19 cellular contexts compared by ENCODE assay signal in the genomic region with DNA sequence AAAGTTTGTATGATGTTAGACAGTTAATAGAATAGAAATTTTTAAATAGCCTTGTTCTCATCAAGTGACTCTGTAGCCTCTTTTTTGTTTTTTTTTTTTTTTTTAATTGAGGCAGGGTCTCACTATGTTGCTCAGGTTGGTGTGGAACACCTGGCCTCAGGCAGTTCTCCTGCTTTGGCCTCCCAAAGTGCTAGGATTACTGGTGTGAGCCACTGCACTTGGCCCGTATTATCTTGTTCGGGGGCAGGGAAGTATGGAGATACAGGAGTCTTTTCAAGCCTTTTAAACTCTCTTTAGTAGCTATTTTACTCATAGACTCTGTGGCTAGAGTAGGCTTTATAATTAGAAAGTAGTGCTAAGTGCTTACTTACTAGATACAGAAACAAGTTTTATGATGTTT. TPM values are rescaled to one million over a fixed set of nuclear protein-coding genes. Genes with fewer than 3 reads are reported as not detected.
DNase-seq lines count a peak whose midpoint lies in the region; ATAC-seq, FAIRE-seq and TF ChIP-seq lines count a peak whose summit lies in the region.
"Had no signal": no experiment of that assay in that cellular context is flagged by ENCODE, and none has a peak within 500 bp of the region (broad histone marks: within the 10 kb centered on the region; RNA-seq: fewer than 3 reads in every experiment).

No MANE protein-coding gene starts in this region.

- 0 out of 2 replicates have a peak, but pooled peaks cover 5% of the 10 kb centered on the region for H3F3A ChIP-seq in DOHH2 (ENCODE audit: control insufficient read depth, insufficient read depth)
- H3F3A ChIP-seq in GM23338 (replicated peaks; ENCODE audit: low read depth) = no peaks in the 10 kb centered on the region

- SMC1A ChIA-PET in GM12878 (lab: Charles Lee; ENCODE audit: uncharacterized antibody, unreplicated experiment) = interaction anchor here (0.6 to 2.1 kb wide), 5 partner anchors 9 to 51 kb away, joined by 3 to 10 read pairs (median 3); no protein-coding TSS in a partner anchor

- no peak for TF ChIP-seq POLR2A in GM12878 (IDR thresholded peaks at IDR 0.05; ENCODE audit: low read depth, low read length)
- no peak for TF ChIP-seq POLR2A in gastroesophageal sphincter (IDR thresholded peaks at IDR 0.05)

- no peaks in the 10 kb centered on the region for H3K9me3 ChIP-seq in DOHH2 (ENCODE audit: control insufficient read depth, insufficient read depth, low read length)
- H3K9me3 ChIP-seq in GM12878 (replicated peaks; ENCODE audit: control insufficient read depth, insufficient read depth, low read length) = no peaks in the 10 kb centered on the region; the same call in 2 of the 3 replicates
- no peaks in the 10 kb centered on the region for H3K9me3 ChIP-seq in gastroesophageal sphincter
- H3K9me3 ChIP-seq: MG63, mucosa of descending colon, ovary, tibial artery had no signal

- no peaks in the 10 kb centered on the region for H3K27me3 ChIP-seq in DOHH2 (ENCODE audit: control insufficient read depth, low read length)
- no peaks in the 10 kb centered on the region for H3K27me3 ChIP-seq in GM23338 (ENCODE audit: insufficient read depth)
- H3K27me3 ChIP-seq in GM12878 (replicated peaks in 1 of 2; ENCODE audit: control insufficient read depth in 2 of 2, insufficient read depth in 2 of 2, low read length in 1 of 2) = no peaks in the 10 kb centered on the region
- H3K27me3 ChIP-seq in gastroesophageal sphincter = no peaks in the 10 kb centered on the region
- H3K27me3 ChIP-seq: hepatocyte, MG63, ovary, tibial artery had no signal

- H3K4me3 Mint-ChIP-seq in GM23338 (no peak overlapping the region), mesothelial cell of epicardium (no peak overlapping the region)
- H3K4me3 Mint-ChIP-seq: B cell had no signal

- intact Hi-C loops in GM12878 (cut with micrococcal nuclease; ENCODE audit: unreplicated experiment) = no loop called here

- no peak for FAIRE-seq in GM12878 (lab: Jason Lieb, UNC)
- FAIRE-seq: D721Med, small intestine had no signal

- H3K4me2 ChIP-seq in DOHH2 (ENCODE audit: low read length) = peak overlapping the region; percentile 38; the same call in 1 of the 2 replicates
- H3K4me2 ChIP-seq in GM23338 = peak overlapping the region; percentile 35
- peak overlapping the region; percentile 62; the same call in 1 of the 2 replicates for H3K4me2 ChIP-seq in GM12878 (ENCODE audit: control insufficient read depth, insufficient read depth)
- H3K4me2 ChIP-seq: hepatocyte had no signal

- H2AFZ ChIP-seq in GM23338 (no peak overlapping the region), GM12878 (ENCODE audit: control insufficient read depth, low read depth, low read length) (no peak overlapping the region)
- H2AFZ ChIP-seq: hepatocyte had no signal

- H3K36me3 Mint-ChIP-seq in GM23338 (ENCODE audit: low read depth) = peaks cover 4% of the 10 kb centered on the region; the same call in 1 of the 3 replicates
- H3K36me3 Mint-ChIP-seq in mesothelial cell of epicardium = peaks cover 16% of the 10 kb centered on the region

- no peak for TF ChIP-seq RAD21 in GM12878 (IDR thresholded peaks at IDR 0.05; ENCODE audit: insufficient read depth, low read depth, low read length)

- peaks cover 12% of the 10 kb centered on the region for H3K36me3 ChIP-seq in DOHH2 (ENCODE audit: control insufficient read depth, low read length)
- H3K36me3 ChIP-seq in GM23338 (ENCODE audit: insufficient read depth) = no peaks in the 10 kb centered on the region
- H3K36me3 ChIP-seq in GM12878 (ENCODE audit: control insufficient read depth in 2 of 2, insufficient read depth in 2 of 2, low read length in 1 of 2) = no peaks in the 10 kb centered on the region; a peak in 1 of 4 replicates
- H3K36me3 ChIP-seq in gastroesophageal sphincter = peaks cover 0 to 9% of the 10 kb centered on the region in 2 donors
- H3K36me3 ChIP-seq: MG63, ovary had no signal

- H3K27me3 Mint-ChIP-seq in GM23338 (ENCODE audit: insufficient read depth, low read depth, poor library complexity) (no peaks in the 10 kb centered on the region), mesothelial cell of epicardium (ENCODE audit: low read depth) (no peaks in the 10 kb centered on the region)
- H3K27me3 Mint-ChIP-seq: B cell had no signal

- peak; percentile 14 for DNase-seq in GM23338 (ENCODE audit: low spot score)
- DNase-seq in GM12878 (ENCODE audit: low read depth, low spot score) = no peak
- DNase-seq in mesothelial cell of epicardium (ENCODE audit: low spot score in 2 of 2, unreplicated experiment in 2 of 2) = no peak
- DNase-seq: activated naive CD4-positive, alpha-beta T cell; MG63; mucosa of descending colon; NCI-H2081 treated with DMSO at 0.1 percent for 48 hours; NCI-H748 treated with DMSO at 0.1 percent for 48 hours; ovary; tibial artery; WERI-Rb-1 had no signal

- CTCF ChIA-PET in GM12878 (lab: Yijun Ruan, JAX) = interaction anchor here (4.4 kb wide), 1 partner anchor 31 kb away, joined by 20 read pairs; a partner anchor contains a TSS

- no peaks in the 10 kb centered on the region for H3K9me3 Mint-ChIP-seq in GM23338
- no peaks in the 10 kb centered on the region for H3K9me3 Mint-ChIP-seq in mesothelial cell of epicardium

- H3K4me1 ChIP-seq in DOHH2 (ENCODE audit: control insufficient read depth, low read length) = peaks cover 26% of the 10 kb centered on the region
- peaks cover 19% of the 10 kb centered on the region for H3K4me1 ChIP-seq in GM23338 (ENCODE audit: insufficient read depth)
- H3K4me1 ChIP-seq in GM12878 (ENCODE audit: control insufficient read depth, insufficient read depth, low read length) = peaks cover 39% of the 10 kb centered on the region
- H3K4me1 ChIP-seq in gastroesophageal sphincter = peaks cover 0 to 62% (median 4%) of the 10 kb centered on the region in 3 donors

- in situ Hi-C loops in GM12878 (cut with MboI) = no loop called here

- peaks cover 83% of the 10 kb centered on the region for H3K79me2 ChIP-seq in DOHH2 (ENCODE audit: control insufficient read depth, low read length)
- peaks cover 51% of the 10 kb centered on the region for H3K79me2 ChIP-seq in GM23338 (replicated peaks; ENCODE audit: insufficient read depth)
- peaks cover 27% of the 10 kb centered on the region for H3K79me2 ChIP-seq in GM12878 (ENCODE audit: control insufficient read depth, insufficient read depth, low read length)

- H3K27ac Mint-ChIP-seq in GM23338 (peak overlapping the region; percentile 51; the same call in 1 of the 2 replicates), mesothelial cell of epicardium (peak overlapping the region; percentile 65)
- H3K27ac Mint-ChIP-seq: B cell had no signal

- no peak overlapping the region for H3K9ac ChIP-seq in GM12878 (ENCODE audit: control insufficient read depth, insufficient read depth, low read length)

- RAD21 ChIA-PET in GM12878 (lab: Charles Lee; ENCODE audit: unreplicated experiment) = interaction anchor here (0.7 to 2.2 kb wide), 5 partner anchors 21 to 234 kb away, joined by 4 to 5 read pairs (median 4); no protein-coding TSS in a partner anchor

- H3K4me3 ChIP-seq in DOHH2 (ENCODE audit: low read length) = no peak overlapping the region
- no peak overlapping the region for H3K4me3 ChIP-seq in GM23338
- H3K4me3 ChIP-seq in GM12878 = 0 out of 2 replicates have a peak overlapping the region, but pooled peaks have one; percentile 29
- H3K4me3 ChIP-seq in gastroesophageal sphincter = no peak overlapping the region
- H3K4me3 ChIP-seq: hepatocyte, MG63, mucosa of descending colon, ovary, tibial artery had no signal

- H3K9me2 ChIP-seq in DOHH2 (replicated peaks; ENCODE audit: control insufficient read depth, low read length) (no peaks in the 10 kb centered on the region), GM23338 (ENCODE audit: insufficient read depth) (no peaks in the 10 kb centered on the region)

- TF ChIP-seq EP300 in GM12878 (IDR thresholded peaks at IDR 0.05; ENCODE audit: borderline replicate concordance in 1 of 2, control insufficient read depth in 1 of 2, low read depth in 2 of 2, low read length in 2 of 2) = no peak
- no peak for TF ChIP-seq EP300 in gastroesophageal sphincter (IDR thresholded peaks at IDR 0.05)

- BruUV-seq in GM12878 (replicated peaks; lab: Mats Ljungman, UMichigan) = no TSS peak

- H3K4me1 Mint-ChIP-seq in GM23338 = peaks cover 35% of the 10 kb centered on the region
- H3K4me1 Mint-ChIP-seq in mesothelial cell of epicardium = peaks cover 46% of the 10 kb centered on the region

- 32% methylated on average over 2 of the region's 2 CpGs for WGBS in GM12878 (ENCODE audit: insufficient coverage, insufficient replicate concordance, low lambda C conversion rate, missing lambda C conversion rate)
- WGBS in gastroesophageal sphincter (ENCODE audit: low coverage in 1 of 2), 2 donors = 83 to 100% methylated on average over 1 of the region's 2 CpGs

- H3K27ac ChIP-seq in DOHH2 (ENCODE audit: low read depth, low read length) (peak overlapping the region; percentile 14; the same call in 1 of the 2 replicates), GM23338 (ENCODE audit: low read depth) (no peak overlapping the region), GM12878 (ENCODE audit: control insufficient read depth, insufficient read depth) (peak overlapping the region; percentile 66), gastroesophageal sphincter (no peak overlapping the region)
- H3K27ac ChIP-seq: ovary, WERI-Rb-1 had no signal

- TF ChIP-seq CTCF in DOHH2 (IDR thresholded peaks at IDR 0.05; ENCODE audit: low read depth, low read length, poor library complexity, severe bottlenecking) (no peak), GM23338 (conservative IDR thresholded peaks at IDR 0.05; ENCODE audit: low read depth in 2 of 2) (no peak), GM12878 (IDR thresholded peaks at IDR 0.05 in 2 of 3, conservative IDR thresholded peaks at IDR 0.05 in 1 of 3; ENCODE audit: control insufficient read depth in 2 of 3, extremely low read depth in 1 of 3, insufficient read depth in 1 of 3, low read depth in 3 of 3, low read length in 3 of 3) (no peak), mesothelial cell of epicardium (IDR thresholded peaks at IDR 0.05; ENCODE audit: unreplicated experiment) (no peak), gastroesophageal sphincter (IDR thresholded peaks at IDR 0.05) (no peak)

- POLR2A ChIA-PET in GM12878 (lab: Charles Lee) = interaction anchor here (0.7 to 1.6 kb wide), 2 partner anchors 30 to 245 kb away, joined by 6 to 7 read pairs; no protein-coding TSS in a partner anchor

- no peaks in the 10 kb centered on the region for H4K20me1 ChIP-seq in DOHH2 (ENCODE audit: control insufficient read depth, insufficient read depth, low read depth, low read length)
- no peaks in the 10 kb centered on the region; the same call in 1 of the 2 replicates for H4K20me1 ChIP-seq in GM23338 (replicated peaks; ENCODE audit: insufficient read depth)
- H4K20me1 ChIP-seq in GM12878 (ENCODE audit: control insufficient read depth, insufficient read depth) = no peaks in the 10 kb centered on the region

- ATAC-seq in GM23338 (peak; percentile 55), GM12878 (peak; percentile 44), gastroesophageal sphincter (no peak), GM19397 (IDR thresholded peaks at IDR 0.05; ENCODE audit: unreplicated experiment) (no peak), GM21529 (IDR thresholded peaks at IDR 0.05; ENCODE audit: unreplicated experiment) (no peak)

RNA-seq across cellular contexts. Expression of a gene that starts 31.1 kb away (rescaled TPM):
- total RNA-seq in GM23338 (2014; rRNA removed; shearing (Covaris generic)) = 12.2 and 13.4 TPM in 2 replicates
- polyA plus RNA-seq in GM23338 (2016; fragmentation: Nextera tagmentation; extraction: Ambion mirVana) (7.0 and 9.4 TPM in 2 replicates), GM12878 (2011; rRNA removed) (22.8 and 30.9 TPM in 2 replicates), GM12878 (2014; fragmentation: Illumina TruSeq; extraction: Trizol) (16.2 and 20.2 TPM in 2 replicates), GM12878 (2014; fragmentation: Nextera tagmentation; extraction: Ambion mirVana) (1 to 10 TPM; 5.6 to 6.8 TPM), GM12878 (2014; rRNA removed) (13.1 and 13.9 TPM in 2 replicates), GM12878 (2016; fragmentation: Nextera tagmentation; extraction: Ambion mirVana) (10 to 100 TPM; 17.6 to 20.0 TPM)
- total RNA-seq in GM12878 (2013; cell fraction: nucleolus; rRNA removed) = 32.9 and 35.1 TPM in 2 replicates
- total RNA-seq in GM12878 (2014; rRNA removed) (17.6 and 20.2 TPM in 2 replicates), GM12878 (2014; rRNA removed; fragmentation: Illumina TruSeq; extraction: Trizol) (19.4 and 20.0 TPM in 2 replicates), GM12878 (2021) (18.3 and 19.5 TPM in 2 replicates), mesothelial cell of epicardium (35.9 to 38.7 TPM (median 38.0 TPM) in 3 replicates), gastroesophageal sphincter (10 to 100 TPM; 18.8 to 32.5 (median 21.8) TPM)
- polyA plus RNA-seq in GM12878 (2011; ENCODE audit: low read depth) = 10.4 TPM
- 16.6 and 18.0 TPM in 2 replicates for polyA plus RNA-seq in GM12878 (2011; cell fraction: cytosol; rRNA removed)
- polyA plus RNA-seq in GM12878 (2011; cell fraction: nucleus; rRNA removed) = 25.1 and 50.8 TPM in 2 replicates
- 12.2 and 15.4 TPM in 2 replicates for polyA plus RNA-seq in GM12878 (2012)
- 27.0 and 32.3 TPM in 2 replicates for polyA minus RNA-seq in GM12878 (2011; rRNA and poly(A)+ RNA removed)
- polyA minus RNA-seq in GM12878 (2011; cell fraction: cytosol; rRNA and poly(A)+ RNA removed) = 8.3 and 9.4 TPM in 2 replicates
- polyA minus RNA-seq in GM12878 (2011; cell fraction: nucleus; rRNA and poly(A)+ RNA removed) = 13.2 and 26.5 TPM in 2 replicates

Comparison
In these comparisons a context has a peak if more than half of its experiments do, and no peak if none do; other contexts are left out.
1. H3K27ac ChIP-seq: peak in DOHH2 (single experiment) and GM12878 (single experiment); none in GM23338 (single experiment) and gastroesophageal sphincter (0 of 4).
2. ATAC-seq: peak in GM23338 (single experiment) and GM12878 (single experiment); none in gastroesophageal sphincter (single experiment), GM19397 (single experiment) and GM21529 (single experiment).
3. Peak in every context shown above with its lines, with median percentiles within 50 percentile points of each other: H3K4me2 ChIP-seq.